In the genomic region with DNA sequence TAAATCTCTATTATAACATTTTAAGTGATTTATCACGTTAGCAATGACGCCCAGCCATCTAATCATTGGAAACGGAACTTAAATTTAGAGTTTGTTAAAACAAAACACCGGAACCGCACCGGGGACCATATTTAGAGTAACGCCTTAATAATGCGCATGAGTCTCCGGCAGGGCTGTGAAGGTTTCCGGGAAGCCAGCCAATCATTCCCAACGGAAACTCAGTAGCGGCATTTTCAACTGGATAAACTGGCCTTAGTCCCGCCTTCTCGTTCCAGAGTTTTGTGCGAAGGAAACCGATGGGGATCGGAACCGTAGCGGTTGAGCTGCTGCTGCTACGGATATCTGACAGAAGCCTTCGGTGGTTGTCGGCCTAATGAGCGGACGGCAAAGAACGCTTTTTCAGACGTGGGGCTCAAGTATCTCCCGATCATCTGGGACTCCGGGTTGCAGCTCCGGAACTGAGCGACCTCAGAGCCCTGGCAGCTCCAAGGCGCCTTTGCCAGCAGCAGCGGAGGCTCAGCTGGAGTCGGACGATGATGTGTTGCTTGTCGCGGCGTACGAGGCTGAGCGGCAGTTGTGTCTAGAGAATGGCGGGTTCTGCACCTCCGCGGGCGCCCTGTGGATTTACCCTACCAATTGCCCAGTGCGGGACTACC, we compare ENCODE assay signal across 8 cellular contexts. TPM values are rescaled to one million over a fixed set of nuclear protein-coding genes. Genes with fewer than 3 reads are reported as not detected.
DNase-seq lines count a peak whose midpoint lies in the region; TF ChIP-seq lines count a peak whose summit lies in the region.

A gene with protein sequence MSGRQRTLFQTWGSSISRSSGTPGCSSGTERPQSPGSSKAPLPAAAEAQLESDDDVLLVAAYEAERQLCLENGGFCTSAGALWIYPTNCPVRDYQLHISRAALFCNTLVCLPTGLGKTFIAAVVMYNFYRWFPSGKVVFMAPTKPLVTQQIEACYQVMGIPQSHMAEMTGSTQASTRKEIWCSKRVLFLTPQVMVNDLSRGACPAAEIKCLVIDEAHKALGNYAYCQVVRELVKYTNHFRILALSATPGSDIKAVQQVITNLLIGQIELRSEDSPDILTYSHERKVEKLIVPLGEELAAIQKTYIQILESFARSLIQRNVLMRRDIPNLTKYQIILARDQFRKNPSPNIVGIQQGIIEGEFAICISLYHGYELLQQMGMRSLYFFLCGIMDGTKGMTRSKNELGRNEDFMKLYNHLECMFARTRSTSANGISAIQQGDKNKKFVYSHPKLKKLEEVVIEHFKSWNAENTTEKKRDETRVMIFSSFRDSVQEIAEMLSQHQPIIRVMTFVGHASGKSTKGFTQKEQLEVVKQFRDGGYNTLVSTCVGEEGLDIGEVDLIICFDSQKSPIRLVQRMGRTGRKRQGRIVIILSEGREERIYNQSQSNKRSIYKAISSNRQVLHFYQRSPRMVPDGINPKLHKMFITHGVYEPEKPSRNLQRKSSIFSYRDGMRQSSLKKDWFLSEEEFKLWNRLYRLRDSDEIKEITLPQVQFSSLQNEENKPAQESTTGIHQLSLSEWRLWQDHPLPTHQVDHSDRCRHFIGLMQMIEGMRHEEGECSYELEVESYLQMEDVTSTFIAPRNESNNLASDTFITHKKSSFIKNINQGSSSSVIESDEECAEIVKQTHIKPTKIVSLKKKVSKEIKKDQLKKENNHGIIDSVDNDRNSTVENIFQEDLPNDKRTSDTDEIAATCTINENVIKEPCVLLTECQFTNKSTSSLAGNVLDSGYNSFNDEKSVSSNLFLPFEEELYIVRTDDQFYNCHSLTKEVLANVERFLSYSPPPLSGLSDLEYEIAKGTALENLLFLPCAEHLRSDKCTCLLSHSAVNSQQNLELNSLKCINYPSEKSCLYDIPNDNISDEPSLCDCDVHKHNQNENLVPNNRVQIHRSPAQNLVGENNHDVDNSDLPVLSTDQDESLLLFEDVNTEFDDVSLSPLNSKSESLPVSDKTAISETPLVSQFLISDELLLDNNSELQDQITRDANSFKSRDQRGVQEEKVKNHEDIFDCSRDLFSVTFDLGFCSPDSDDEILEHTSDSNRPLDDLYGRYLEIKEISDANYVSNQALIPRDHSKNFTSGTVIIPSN (N-terminal part only) (plus strand): TSS at position 272 of the 656 bp plus-strand sequence. CDS start 102 bp downstream, at position 374.

- no peaks in the 10 kb centered on the region for H3K36me3 ChIP-seq in H7 (replicated peaks; ENCODE audit: control insufficient read depth, insufficient read depth, low read length)
- H3K36me3 ChIP-seq in MM.1S (replicated peaks; ENCODE audit: insufficient read depth, low read length) = no peaks in the 10 kb centered on the region
- H3K36me3 ChIP-seq in neural cell (ENCODE audit: insufficient read depth, low read length) = no peaks in the 10 kb centered on the region
- H3K36me3 ChIP-seq in stomach = no peaks in the 10 kb centered on the region

- TF ChIP-seq EP300 in neural cell (conservative IDR thresholded peaks at IDR 0.05; ENCODE audit: poor library complexity, severe bottlenecking) (no peak), stomach (IDR thresholded peaks at IDR 0.05) (no peak)

- H3K27me3 ChIP-seq in H7 (ENCODE audit: control insufficient read depth, insufficient read depth, low read length) (no peaks in the 10 kb centered on the region), MM.1S (replicated peaks; ENCODE audit: insufficient read depth, low read length) (no peaks in the 10 kb centered on the region), neural cell (ENCODE audit: insufficient read depth, low read depth, low read length) (no peaks in the 10 kb centered on the region), stomach (no peaks in the 10 kb centered on the region)

- H3K79me2 ChIP-seq in MM.1S (ENCODE audit: low read length) = peaks cover 48% of the 10 kb centered on the region
- peaks cover 53% of the 10 kb centered on the region for H3K79me2 ChIP-seq in neural cell (replicated peaks; ENCODE audit: insufficient read depth, low read length)

- intact Hi-C loops in stomach (cut with DNase I; ENCODE audit: low total_unique reads) = loop anchor here (10.0 kb wide), 1 partner anchor 129 kb away; no protein-coding TSS in a partner anchor

- peak; percentile 34 for TF ChIP-seq RAD21 in neural cell (conservative IDR thresholded peaks at IDR 0.05)

- TF ChIP-seq CTCF in MM.1S (IDR thresholded peaks at IDR 0.05; ENCODE audit: low read length) (no peak), neural cell (IDR thresholded peaks at IDR 0.05; ENCODE audit: poor library complexity, severe bottlenecking) (no peak), stomach (IDR thresholded peaks at IDR 0.05) (no peak)

- H3K27ac ChIP-seq in MM.1S (ENCODE audit: low read length) (peak within 1 kb of the TSS; percentile 63; the same call in 1 of the 2 replicates), neural cell (ENCODE audit: low read length) (peak within 1 kb of the TSS; percentile 76), stomach (peak within 1 kb of the TSS; percentile 74 to 91 (median 85))

- TF ChIP-seq POLR2A in stomach (IDR thresholded peaks at IDR 0.05) = no peak

- H3K9ac ChIP-seq in MM.1S (ENCODE audit: low read length) = peak within 1 kb of the TSS; percentile 60
- H3K9ac ChIP-seq in neural cell (ENCODE audit: low read length) = peak within 1 kb of the TSS; percentile 73

- H4K20me1 ChIP-seq in MM.1S (ENCODE audit: insufficient read depth, low read length) (no peaks in the 10 kb centered on the region), neural cell (ENCODE audit: insufficient read depth) (no peaks in the 10 kb centered on the region)

- H3K4me2 ChIP-seq in MM.1S (ENCODE audit: low read depth, low read length) = peak within 1 kb of the TSS; percentile 74
- peak within 1 kb of the TSS; percentile 90 for H3K4me2 ChIP-seq in neural cell (ENCODE audit: low read length)

- 0 to 1% (median 0%) methylated on average over 39 to 44 of the region's 44 CpGs for WGBS in stomach, 5 donors

- H3F3A ChIP-seq in MM.1S (ENCODE audit: insufficient read depth, low read length) = peaks cover 5% of the 10 kb centered on the region
- peaks cover 10% of the 10 kb centered on the region for H3F3A ChIP-seq in neural cell (ENCODE audit: insufficient read depth, low read length, poor library complexity, severe bottlenecking)

- H3K9me3 ChIP-seq in MM.1S (replicated peaks; ENCODE audit: insufficient read depth, low read length) (no peaks in the 10 kb centered on the region), neural cell (ENCODE audit: low read length) (no peaks in the 10 kb centered on the region), stomach (no peaks in the 10 kb centered on the region)

- H2AFZ ChIP-seq in MM.1S (ENCODE audit: low read length) (peak within 1 kb of the TSS; percentile 88), neural cell (ENCODE audit: low read depth, low read length) (peak within 1 kb of the TSS; percentile 63)

- H3K4me3 ChIP-seq in H7 (ENCODE audit: insufficient read depth, low read depth, low read length) (peak within 1 kb of the TSS; percentile 95), MM.1S (ENCODE audit: low read length) (peak within 1 kb of the TSS; percentile 84), neural cell (ENCODE audit: low read length) (peak within 1 kb of the TSS; percentile 85), stomach (peak within 1 kb of the TSS; percentile 59 to 86 (median 80))

- no peaks in the 10 kb centered on the region for H3K4me1 ChIP-seq in MM.1S (ENCODE audit: low read length)
- H3K4me1 ChIP-seq in stomach = peaks cover 19 to 59% (median 34%) of the 10 kb centered on the region in 4 donors

- DNase-seq in EL = peak; percentile 99
- DNase-seq in H7 = peak; percentile 85
- peak; percentile 87 for DNase-seq in MM.1S
- peak; percentile 68 for DNase-seq in SIG-M5 (lab: John Stamatoyannopoulos, UW)
- DNase-seq in activated gamma-delta T cell (lab: John Stamatoyannopoulos, UW) = peak; percentile 13
- peak; percentile 95 for DNase-seq in fibroblast of the conjunctiva (ENCODE audit: low read depth)
- peak; percentile 96 for DNase-seq in stomach

- H3K9me2 ChIP-seq in MM.1S (replicated peaks; ENCODE audit: insufficient read depth, low read length) (no peaks in the 10 kb centered on the region), neural cell (ENCODE audit: insufficient read depth, low read length) (no peaks in the 10 kb centered on the region)

TF ChIP-seq in neural cell, 6 proteins besides CTCF, POLR2A, EP300 and RAD21:
- TF ChIP-seq, protein P1, sequence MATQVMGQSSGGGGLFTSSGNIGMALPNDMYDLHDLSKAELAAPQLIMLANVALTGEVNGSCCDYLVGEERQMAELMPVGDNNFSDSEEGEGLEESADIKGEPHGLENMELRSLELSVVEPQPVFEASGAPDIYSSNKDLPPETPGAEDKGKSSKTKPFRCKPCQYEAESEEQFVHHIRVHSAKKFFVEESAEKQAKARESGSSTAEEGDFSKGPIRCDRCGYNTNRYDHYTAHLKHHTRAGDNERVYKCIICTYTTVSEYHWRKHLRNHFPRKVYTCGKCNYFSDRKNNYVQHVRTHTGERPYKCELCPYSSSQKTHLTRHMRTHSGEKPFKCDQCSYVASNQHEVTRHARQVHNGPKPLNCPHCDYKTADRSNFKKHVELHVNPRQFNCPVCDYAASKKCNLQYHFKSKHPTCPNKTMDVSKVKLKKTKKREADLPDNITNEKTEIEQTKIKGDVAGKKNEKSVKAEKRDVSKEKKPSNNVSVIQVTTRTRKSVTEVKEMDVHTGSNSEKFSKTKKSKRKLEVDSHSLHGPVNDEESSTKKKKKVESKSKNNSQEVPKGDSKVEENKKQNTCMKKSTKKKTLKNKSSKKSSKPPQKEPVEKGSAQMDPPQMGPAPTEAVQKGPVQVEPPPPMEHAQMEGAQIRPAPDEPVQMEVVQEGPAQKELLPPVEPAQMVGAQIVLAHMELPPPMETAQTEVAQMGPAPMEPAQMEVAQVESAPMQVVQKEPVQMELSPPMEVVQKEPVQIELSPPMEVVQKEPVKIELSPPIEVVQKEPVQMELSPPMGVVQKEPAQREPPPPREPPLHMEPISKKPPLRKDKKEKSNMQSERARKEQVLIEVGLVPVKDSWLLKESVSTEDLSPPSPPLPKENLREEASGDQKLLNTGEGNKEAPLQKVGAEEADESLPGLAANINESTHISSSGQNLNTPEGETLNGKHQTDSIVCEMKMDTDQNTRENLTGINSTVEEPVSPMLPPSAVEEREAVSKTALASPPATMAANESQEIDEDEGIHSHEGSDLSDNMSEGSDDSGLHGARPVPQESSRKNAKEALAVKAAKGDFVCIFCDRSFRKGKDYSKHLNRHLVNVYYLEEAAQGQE (IDR thresholded peaks at IDR 0.05; ENCODE audit: borderline replicate concordance) = no peak
- TF ChIP-seq EZH2 (IDR thresholded peaks at IDR 0.05; ENCODE audit: borderline replicate concordance, insufficient read depth, low read length, poor library complexity, severe bottlenecking) (no peak), MXI1 (conservative IDR thresholded peaks at IDR 0.05; ENCODE audit: poor library complexity, severe bottlenecking) (peak; percentile 94), TAF1 (IDR thresholded peaks at IDR 0.05; ENCODE audit: low read depth) (peak; percentile 43), POLR2AphosphoS5 (IDR thresholded peaks at IDR 0.05) (peak; percentile 78), SMC3 (conservative IDR thresholded peaks at IDR 0.05; ENCODE audit: poor library complexity) (peak; percentile 35)

RNA-seq across cellular contexts. Expression of the gene that starts here (rescaled TPM):
- total RNA-seq in H7 (2014; rRNA removed; shearing (Covaris generic)) = 9.1 and 14.6 TPM in 2 replicates
- polyA plus RNA-seq in neural cell = 5.0 and 7.1 TPM in 2 replicates
- polyA minus RNA-seq in neural cell = 21.8 and 24.1 TPM in 2 replicates
- 10 to 100 TPM in 1 of 5 donors, 1 to 10 TPM in 4; 2.9 to 15.2 (median 4.0) TPM for total RNA-seq in stomach
- 1 to 10 TPM in 2 of 3 donors, under 1 TPM in 1; 0.92 to 3.1 (median 1.8) TPM for polyA plus RNA-seq in stomach

Comparison
In these comparisons a context has a peak if more than half of its experiments do, and no peak if none do; other contexts are left out.
1. Peak in every context shown above with its lines: DNase-seq, H3K4me3 ChIP-seq and H3K27ac ChIP-seq.
2. DNase-seq: peak in every context shown above with its lines; median percentile 99 in EL; 96 in stomach; 95 in fibroblast of the conjunctiva; 87 in MM.1S; 85 in H7; 68 in SIG-M5; 13 in activated gamma-delta T cell.